Comparison of ENCODE assay signal across 1 cellular context in genomic region chr10:3906511-3907111, GRCh38.
TF ChIP-seq lines count a peak whose summit lies in the region.

No MANE protein-coding gene starts in this region.

TF ChIP-seq in HepG2, 621 proteins besides CTCF, POLR2A, EP300 and RAD21 (continued from another document and continues in another):
- TF ChIP-seq ZBTB25 (CRISPR knock-in tag; IDR thresholded peaks at IDR 0.05) (0 out of 2 replicates have a peak, but pooled peaks have one; percentile 26), SALL1 (CRISPR knock-in tag; IDR thresholded peaks at IDR 0.05) (peak; percentile 36), TBX2 (CRISPR knock-in tag; IDR thresholded peaks at IDR 0.05; ENCODE audit: borderline replicate concordance) (no peak), SNAPC2 (CRISPR knock-in tag; IDR thresholded peaks at IDR 0.05) (no peak), KDM2A (CRISPR knock-in tag; IDR thresholded peaks at IDR 0.05; ENCODE audit: borderline replicate concordance, low read depth) (peak; percentile 34; the same call in 1 of the 2 replicates), ATF6 (CRISPR knock-in tag; conservative IDR thresholded peaks at IDR 0.05) (no peak), SOX13 (IDR thresholded peaks at IDR 0.05) (no peak), SOX13 (CRISPR knock-in tag; conservative IDR thresholded peaks at IDR 0.05 in 1 of 2, IDR thresholded peaks at IDR 0.05 in 1 of 2) (peak in 1 of 2 experiments; percentile 34; a peak in 1 of 4 replicates), ZNF720 (CRISPR knock-in tag; IDR thresholded peaks at IDR 0.05) (no peak), HES4 (CRISPR knock-in tag; IDR thresholded peaks at IDR 0.05; ENCODE audit: borderline replicate concordance) (no peak), EHMT2 (IDR thresholded peaks at IDR 0.05; ENCODE audit: borderline replicate concordance, low read depth, low read length) (peak; percentile 37; the same call in 1 of the 2 replicates), ELF3 (CRISPR knock-in tag; IDR thresholded peaks at IDR 0.05) (0 out of 2 replicates have a peak, but pooled peaks have one; percentile 16), NR2F6 (IDR thresholded peaks at IDR 0.05) (peak; percentile 28; the same call in 1 of the 2 replicates), NR2F6 (CRISPR knock-in tag; IDR thresholded peaks at IDR 0.05) (0 out of 2 replicates have a peak, but pooled peaks have one; percentile 20), SOX6 (IDR thresholded peaks at IDR 0.05) (no peak), SOX6 (CRISPR knock-in tag; IDR thresholded peaks at IDR 0.05) (peak; percentile 43; the same call in 1 of the 2 replicates), SP4 (CRISPR knock-in tag; IDR thresholded peaks at IDR 0.05) (no peak), SMC3 (IDR thresholded peaks at IDR 0.05; ENCODE audit: low read length) (peak; percentile 24), EED (CRISPR knock-in tag; IDR thresholded peaks at IDR 0.05) (no peak), MED1 (CRISPR knock-in tag; IDR thresholded peaks at IDR 0.05) (peak; percentile 34), RNF2 (conservative IDR thresholded peaks at IDR 0.05; ENCODE audit: low read depth) (peak; percentile 76), ZNF570 (CRISPR knock-in tag; IDR thresholded peaks at IDR 0.05; ENCODE audit: borderline replicate concordance) (no peak), HOXA7 (CRISPR knock-in tag; IDR thresholded peaks at IDR 0.05) (no peak), FOXK1 (CRISPR knock-in tag; IDR thresholded peaks at IDR 0.05; ENCODE audit: borderline replicate concordance, low read depth) (peak; percentile 46; the same call in 1 of the 2 replicates), FOXA3 (CRISPR knock-in tag; IDR thresholded peaks at IDR 0.05) (peak; percentile 58), U2AF2 (IDR thresholded peaks at IDR 0.05; ENCODE audit: low read depth, low read length) (no peak), ZBTB40 (IDR thresholded peaks at IDR 0.05) (no peak), ZBTB40 (CRISPR knock-in tag; IDR thresholded peaks at IDR 0.05) (no peak), SAP130 (CRISPR knock-in tag; IDR thresholded peaks at IDR 0.05; ENCODE audit: low read depth) (peak; percentile 40; the same call in 1 of the 2 replicates), ZNF597 (CRISPR knock-in tag; IDR thresholded peaks at IDR 0.05) (no peak), AKAP8 (CRISPR knock-in tag; IDR thresholded peaks at IDR 0.05) (no peak), ISX (CRISPR knock-in tag; conservative IDR thresholded peaks at IDR 0.05) (no peak), HNRNPK (IDR thresholded peaks at IDR 0.05; ENCODE audit: low read depth, low read length, poor library complexity, severe bottlenecking) (no peak), RFX1 (IDR thresholded peaks at IDR 0.05) (peak; percentile 79), TBP (CRISPR knock-in tag; IDR thresholded peaks at IDR 0.05) (no peak), IRF2 (CRISPR knock-in tag; IDR thresholded peaks at IDR 0.05) (0 out of 2 replicates have a peak, but pooled peaks have one; percentile 7), ZNF484 (CRISPR knock-in tag; IDR thresholded peaks at IDR 0.05; ENCODE audit: borderline replicate concordance, low read depth) (no peak), FOXJ3 (CRISPR knock-in tag; IDR thresholded peaks at IDR 0.05; ENCODE audit: borderline replicate concordance) (peak; percentile 50; the same call in 1 of the 2 replicates), RORA (CRISPR knock-in tag; IDR thresholded peaks at IDR 0.05) (no peak), TEAD3 (CRISPR knock-in tag; optimal IDR thresholded peaks at IDR 0.05; ENCODE audit: borderline replicate concordance) (peak; percentile 54), ZBTB7B (CRISPR knock-in tag; IDR thresholded peaks at IDR 0.05) (peak; percentile 11; the same call in 1 of the 2 replicates), YEATS4 (CRISPR knock-in tag; IDR thresholded peaks at IDR 0.05; ENCODE audit: borderline replicate concordance) (no peak), NCOR1 (IDR thresholded peaks at IDR 0.05; ENCODE audit: borderline replicate concordance, low read length) (peak; percentile 32; the same call in 1 of the 2 replicates)
- TF ChIP-seq, protein P1, sequence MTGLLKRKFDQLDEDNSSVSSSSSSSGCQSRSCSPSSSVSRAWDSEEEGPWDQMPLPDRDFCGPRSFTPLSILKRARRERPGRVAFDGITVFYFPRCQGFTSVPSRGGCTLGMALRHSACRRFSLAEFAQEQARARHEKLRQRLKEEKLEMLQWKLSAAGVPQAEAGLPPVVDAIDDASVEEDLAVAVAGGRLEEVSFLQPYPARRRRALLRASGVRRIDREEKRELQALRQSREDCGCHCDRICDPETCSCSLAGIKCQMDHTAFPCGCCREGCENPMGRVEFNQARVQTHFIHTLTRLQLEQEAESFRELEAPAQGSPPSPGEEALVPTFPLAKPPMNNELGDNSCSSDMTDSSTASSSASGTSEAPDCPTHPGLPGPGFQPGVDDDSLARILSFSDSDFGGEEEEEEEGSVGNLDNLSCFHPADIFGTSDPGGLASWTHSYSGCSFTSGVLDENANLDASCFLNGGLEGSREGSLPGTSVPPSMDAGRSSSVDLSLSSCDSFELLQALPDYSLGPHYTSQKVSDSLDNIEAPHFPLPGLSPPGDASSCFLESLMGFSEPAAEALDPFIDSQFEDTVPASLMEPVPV (CRISPR knock-in tag; IDR thresholded peaks at IDR 0.05) = no peak
- TF ChIP-seq, protein P2, sequence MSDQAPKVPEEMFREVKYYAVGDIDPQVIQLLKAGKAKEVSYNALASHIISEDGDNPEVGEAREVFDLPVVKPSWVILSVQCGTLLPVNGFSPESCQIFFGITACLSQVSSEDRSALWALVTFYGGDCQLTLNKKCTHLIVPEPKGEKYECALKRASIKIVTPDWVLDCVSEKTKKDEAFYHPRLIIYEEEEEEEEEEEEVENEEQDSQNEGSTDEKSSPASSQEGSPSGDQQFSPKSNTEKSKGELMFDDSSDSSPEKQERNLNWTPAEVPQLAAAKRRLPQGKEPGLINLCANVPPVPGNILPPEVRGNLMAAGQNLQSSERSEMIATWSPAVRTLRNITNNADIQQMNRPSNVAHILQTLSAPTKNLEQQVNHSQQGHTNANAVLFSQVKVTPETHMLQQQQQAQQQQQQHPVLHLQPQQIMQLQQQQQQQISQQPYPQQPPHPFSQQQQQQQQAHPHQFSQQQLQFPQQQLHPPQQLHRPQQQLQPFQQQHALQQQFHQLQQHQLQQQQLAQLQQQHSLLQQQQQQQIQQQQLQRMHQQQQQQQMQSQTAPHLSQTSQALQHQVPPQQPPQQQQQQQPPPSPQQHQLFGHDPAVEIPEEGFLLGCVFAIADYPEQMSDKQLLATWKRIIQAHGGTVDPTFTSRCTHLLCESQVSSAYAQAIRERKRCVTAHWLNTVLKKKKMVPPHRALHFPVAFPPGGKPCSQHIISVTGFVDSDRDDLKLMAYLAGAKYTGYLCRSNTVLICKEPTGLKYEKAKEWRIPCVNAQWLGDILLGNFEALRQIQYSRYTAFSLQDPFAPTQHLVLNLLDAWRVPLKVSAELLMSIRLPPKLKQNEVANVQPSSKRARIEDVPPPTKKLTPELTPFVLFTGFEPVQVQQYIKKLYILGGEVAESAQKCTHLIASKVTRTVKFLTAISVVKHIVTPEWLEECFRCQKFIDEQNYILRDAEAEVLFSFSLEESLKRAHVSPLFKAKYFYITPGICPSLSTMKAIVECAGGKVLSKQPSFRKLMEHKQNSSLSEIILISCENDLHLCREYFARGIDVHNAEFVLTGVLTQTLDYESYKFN (CRISPR knock-in tag; conservative IDR thresholded peaks at IDR 0.05) = peak; percentile 66
- TF ChIP-seq, protein P3, sequence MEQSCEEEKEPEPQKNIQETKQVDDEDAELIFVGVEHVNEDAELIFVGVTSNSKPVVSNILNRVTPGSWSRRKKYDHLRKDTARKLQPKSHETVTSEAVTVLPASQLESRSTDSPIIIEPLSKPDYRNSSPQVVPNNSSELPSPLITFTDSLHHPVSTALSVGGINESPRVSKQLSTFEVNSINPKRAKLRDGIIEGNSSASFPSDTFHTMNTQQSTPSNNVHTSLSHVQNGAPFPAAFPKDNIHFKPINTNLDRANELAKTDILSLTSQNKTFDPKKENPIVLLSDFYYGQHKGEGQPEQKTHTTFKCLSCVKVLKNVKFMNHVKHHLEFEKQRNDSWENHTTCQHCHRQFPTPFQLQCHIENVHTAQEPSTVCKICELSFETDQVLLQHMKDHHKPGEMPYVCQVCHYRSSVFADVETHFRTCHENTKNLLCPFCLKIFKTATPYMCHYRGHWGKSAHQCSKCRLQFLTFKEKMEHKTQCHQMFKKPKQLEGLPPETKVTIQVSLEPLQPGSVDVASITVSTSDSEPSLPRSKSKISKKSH (CRISPR knock-in tag; IDR thresholded peaks at IDR 0.05; ENCODE audit: borderline replicate concordance) = no peak
